1 cellular context compared by ENCODE assay signal in the genomic region with DNA sequence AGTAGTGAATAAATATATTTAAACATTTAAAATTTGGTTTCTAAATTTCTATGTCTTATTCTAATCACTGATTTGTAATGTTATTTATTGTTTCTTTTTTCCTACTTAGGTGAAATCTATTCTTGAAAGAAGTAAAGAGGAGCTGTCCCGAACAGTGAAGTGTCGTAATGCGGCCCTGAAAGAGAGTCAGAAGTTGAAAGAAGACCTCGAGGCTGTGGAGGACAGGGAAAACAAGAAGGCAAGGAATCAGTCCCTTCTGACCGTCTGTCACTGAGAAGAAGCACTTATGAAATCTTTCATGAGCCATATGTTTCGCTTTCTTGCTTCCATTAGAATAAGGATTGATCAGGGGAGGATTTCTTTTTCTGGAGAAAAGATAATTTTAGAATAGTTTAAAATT.
TF ChIP-seq lines count a peak whose summit lies in the region.

No MANE protein-coding gene starts in this region.

TF ChIP-seq in GM23338, 12 proteins besides CTCF, POLR2A, EP300 and RAD21:
- no peak for TF ChIP-seq ETS1 (IDR thresholded peaks at IDR 0.05)
